13 cellular contexts compared by ENCODE assay signal in the genomic region with DNA sequence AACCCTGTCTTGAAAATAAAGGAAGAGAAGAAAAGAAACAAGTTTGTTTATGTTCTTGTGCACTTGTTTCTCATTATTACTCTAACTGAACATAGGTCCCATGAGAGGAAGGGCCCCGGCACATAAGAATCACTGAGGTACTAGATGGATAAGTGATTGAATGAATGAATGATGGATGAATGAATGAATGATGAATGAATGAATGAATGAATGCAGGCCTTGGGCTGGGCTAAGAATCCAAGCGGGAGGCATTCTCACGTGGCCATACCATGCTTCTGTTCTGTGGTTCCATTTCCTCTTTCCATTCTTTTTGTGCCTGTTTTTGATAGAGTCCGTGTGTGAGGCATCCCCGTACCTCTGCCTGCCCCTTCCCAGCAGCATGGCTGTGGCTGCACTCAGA.
"Had no signal": no experiment of that assay in that cellular context is flagged by ENCODE, and none has a peak within 500 bp of the region (broad histone marks: within the 10 kb centered on the region; RNA-seq: fewer than 3 reads in every experiment).

No MANE protein-coding gene starts in this region.

- H3K27ac Mint-ChIP-seq: activated CD8-positive, alpha-beta memory T cell treated with anti-CD3 and anti-CD28 coated beads, Interleukin-2, amount 10 ng/mL, durations not matched to agents 7 days and 5 days; activated naive CD4-positive, alpha-beta T cell treated with anti-CD3 and anti-CD28 coated beads, Interleukin-2, amount 50 U/mL, for 72 hours; activated T-cell treated with anti-CD3 and anti-CD28 coated beads, Interleukin-2, amount 50 U/mL, for 24 hours had no signal

- DNase-seq: activated CD4-positive, alpha-beta T cell treated with anti-CD3 and anti-CD28 coated beads, Interleukin-2, amount 50 U/mL, for 48 hours; activated CD8-positive, alpha-beta memory T cell treated with anti-CD3 and anti-CD28 coated beads, Interleukin-2, amount 10 ng/mL, durations not matched to agents 7 days and 5 days; activated T-cell treated with anti-CD3 and anti-CD28 coated beads, Interleukin-2, amount 50 U/mL, for 24 hours; amygdala; hypothalamus; occipital lobe; sigmoid colon; stimulated activated CD4-positive, alpha-beta T cell treated with anti-CD3 and anti-CD28 coated beads, Interleukin-2, amount 100 ng/mL, for 24 hours; stimulated activated naive CD4-positive, alpha-beta T cell treated with Interleukin-2 at 50 U/mL for 16 hours had no signal

- ATAC-seq: activated CD8-positive, alpha-beta memory T cell treated with anti-CD3 and anti-CD28 coated beads, Interleukin-2, amount 10 ng/mL, durations not matched to agents 7 days and 5 days; activated naive CD4-positive, alpha-beta T cell treated with anti-CD3 and anti-CD28 coated beads, Interleukin-2, amount 50 U/mL, for 72 hours had no signal

- H3K27me3 ChIP-seq: dorsolateral prefrontal cortex, sigmoid colon, suprapubic skin, upper lobe of left lung had no signal

- H3K9me3 Mint-ChIP-seq: activated naive CD4-positive, alpha-beta T cell treated with anti-CD3 and anti-CD28 coated beads, Interleukin-2, amount 50 U/mL, for 72 hours; activated T-cell treated with anti-CD3 and anti-CD28 coated beads, Interleukin-2, amount 50 U/mL, for 24 hours had no signal

- H3K4me3 ChIP-seq: dorsolateral prefrontal cortex, sigmoid colon, suprapubic skin, upper lobe of left lung had no signal

- H3K4me3 Mint-ChIP-seq: activated CD8-positive, alpha-beta memory T cell treated with anti-CD3 and anti-CD28 coated beads, Interleukin-2, amount 10 ng/mL, durations not matched to agents 7 days and 5 days; activated T-cell treated with anti-CD3 and anti-CD28 coated beads, Interleukin-2, amount 50 U/mL, for 24 hours had no signal

- H3K36me3 Mint-ChIP-seq: activated CD8-positive, alpha-beta memory T cell treated with anti-CD3 and anti-CD28 coated beads, Interleukin-2, amount 10 ng/mL, durations not matched to agents 7 days and 5 days; activated naive CD4-positive, alpha-beta T cell treated with anti-CD3 and anti-CD28 coated beads, Interleukin-2, amount 50 U/mL, for 72 hours had no signal
